Comparison of ENCODE assay signal across 8 cellular contexts in genomic region chr12:54723653-54724256, GRCh38.
DNase-seq lines count a peak whose midpoint lies in the region; ATAC-seq, FAIRE-seq and TF ChIP-seq lines count a peak whose summit lies in the region.

No MANE protein-coding gene starts in this region.

- no peak overlapping the region for H2BK120ac ChIP-seq in IMR-90 (ENCODE audit: low read depth, low read length)

- H3K23ac ChIP-seq in IMR-90 (ENCODE audit: low read depth, low read length) = no peak overlapping the region

- H3K36me3 Mint-ChIP-seq in activated CD4-positive, alpha-beta memory T cell treated with anti-CD3 and anti-CD28 coated beads, Interleukin-2, amount 10 ng/mL, durations not matched to agents 7 days and 5 days (ENCODE audit: low read depth) = no peaks in the 10 kb centered on the region

- no peak overlapping the region for H2AK5ac ChIP-seq in IMR-90 (ENCODE audit: low read depth, low read length)

- H4K8ac ChIP-seq in IMR-90 (ENCODE audit: low read depth in 2 of 2, low read length in 2 of 2) = no peak overlapping the region

- no peak for FAIRE-seq in HepG2 (lab: Jason Lieb, UNC)

- H3K4me1 ChIP-seq in IMR-90 (ENCODE audit: control insufficient read depth, insufficient read depth, low read length) (no peaks in the 10 kb centered on the region), HepG2 (ENCODE audit: insufficient read depth, low read length) (no peaks in the 10 kb centered on the region)

- no peaks in the 10 kb centered on the region for H4K20me1 ChIP-seq in IMR-90 (ENCODE audit: insufficient read depth, low read length)
- no peaks in the 10 kb centered on the region for H4K20me1 ChIP-seq in HepG2 (ENCODE audit: insufficient read depth, low read length)

- H3K56ac ChIP-seq in IMR-90 (ENCODE audit: extremely low read depth, insufficient read depth, low read length) = no peak overlapping the region

- no peaks in the 10 kb centered on the region for H3K9me3 ChIP-seq in IMR-90 (ENCODE audit: control insufficient read depth, insufficient read depth, low read length)
- H3K9me3 ChIP-seq in HepG2 (ENCODE audit: low read length) = no peaks in the 10 kb centered on the region

- CTCF ChIA-PET in IMR-90 (lab: Yijun Ruan, JAX) (interaction anchor here (1.3 to 1.5 kb wide), 2 partner anchors 11 to 26 kb away, joined by 5 read pairs; no protein-coding TSS in a partner anchor), HepG2 (lab: Yijun Ruan, JAX; ENCODE audit: low intra/inter-chr PET ratio, low total read pairs) (interaction anchor here (1.4 kb wide), 1 partner anchor 234 kb away, joined by 3 read pairs; no protein-coding TSS in a partner anchor)
- CTCF ChIA-PET in activated CD4-positive, alpha-beta memory T cell treated with anti-CD3 and anti-CD28 coated beads, Interleukin-2, amount 10 ng/mL, durations not matched to agents 7 days and 5 days (lab: Charles Lee) = interaction anchor here (0.6 to 2.2 kb wide), 14 partner anchors 12 to 933 kb away, joined by 3 to 28 read pairs (median 6); no protein-coding TSS in a partner anchor

- H3K79me2 ChIP-seq in HepG2 (ENCODE audit: insufficient read depth, low read length) = no peaks in the 10 kb centered on the region

- TF ChIP-seq EP300 in HepG2 (IDR thresholded peaks at IDR 0.05; ENCODE audit: low read depth in 2 of 2, low read length in 2 of 2) (no peak), HepG2 (CRISPR knock-in tag; IDR thresholded peaks at IDR 0.05; ENCODE audit: borderline replicate concordance) (no peak)

- H3K4ac ChIP-seq in IMR-90 (ENCODE audit: low read depth, low read length) = no peak overlapping the region

- H3K27me3 ChIP-seq in IMR-90 (ENCODE audit: control insufficient read depth, insufficient read depth, low read length) = no peaks in the 10 kb centered on the region
- H3K27me3 ChIP-seq in HepG2 (ENCODE audit: control insufficient read depth in 1 of 2, insufficient read depth in 2 of 2, low read length in 2 of 2) = no peaks in the 10 kb centered on the region

- H2BK20ac ChIP-seq in IMR-90 (ENCODE audit: low read depth, low read length) = no peak overlapping the region

- no peak overlapping the region for H3K4me3 Mint-ChIP-seq in activated CD4-positive, alpha-beta memory T cell treated with anti-CD3 and anti-CD28 coated beads, Interleukin-2, amount 10 ng/mL, durations not matched to agents 7 days and 5 days

- no peak overlapping the region for H2BK15ac ChIP-seq in IMR-90 (ENCODE audit: low read depth, low read length)

- DNase-seq in AG10803 (ENCODE audit: low read depth) (peak; percentile 1), IMR-90 (peak; percentile 11), HepG2 (ENCODE audit: low spot score) (no peak), HPDE6-E6E7 (ENCODE audit: extremely low spot score) (no peak)
- peak; percentile 42 for DNase-seq in activated CD4-positive, alpha-beta memory T cell treated with anti-CD3 and anti-CD28 coated beads, Interleukin-2, amount 10 ng/mL, durations not matched to agents 7 days and 5 days

- H3K4me3 ChIP-seq in AG10803 (ENCODE audit: low read length) (no peak overlapping the region), IMR-90 (ENCODE audit: insufficient read depth, low read depth, low read length) (no peak overlapping the region), HepG2 (replicated peaks in 1 of 3; ENCODE audit: insufficient read depth in 1 of 3, low read depth in 2 of 3, low read length in 3 of 3) (no peak overlapping the region)

- no peaks in the 10 kb centered on the region for H3K9me3 Mint-ChIP-seq in activated CD4-positive, alpha-beta memory T cell treated with anti-CD3 and anti-CD28 coated beads, Interleukin-2, amount 10 ng/mL, durations not matched to agents 7 days and 5 days

- no peak overlapping the region for H3K9ac ChIP-seq in IMR-90 (ENCODE audit: low read depth, low read length)
- H3K9ac ChIP-seq in HepG2 (ENCODE audit: insufficient read depth, low read depth, low read length) = no peak overlapping the region

- H4K91ac ChIP-seq in IMR-90 (ENCODE audit: insufficient read depth, low read depth, low read length) = no peak overlapping the region

- intact Hi-C loops in IMR-90 (cut with micrococcal nuclease) (no loop called here), HepG2 (cut with micrococcal nuclease; ENCODE audit: unreplicated experiment) (no loop called here)

- no peak overlapping the region for H4K5ac ChIP-seq in IMR-90 (ENCODE audit: low read depth, low read length)

- no peak overlapping the region for H3K27ac ChIP-seq in IMR-90 (ENCODE audit: insufficient read depth, low read length)
- no peak overlapping the region for H3K27ac ChIP-seq in HepG2 (ENCODE audit: extremely low read length, insufficient read depth, low read length)

- H3K18ac ChIP-seq in IMR-90 (ENCODE audit: low read depth, low read length) = no peak overlapping the region

- BruUV-seq in IMR-90 (replicated peaks; lab: Mats Ljungman, UMichigan) = no TSS peak
- BruUV-seq in HepG2 (replicated peaks; lab: Mats Ljungman, UMichigan) = no TSS peak

- no peaks in the 10 kb centered on the region for H3K79me1 ChIP-seq in IMR-90 (ENCODE audit: low read depth in 1 of 2, low read length in 2 of 2)

- TF ChIP-seq POLR2A in IMR-90 (IDR thresholded peaks at IDR 0.05; ENCODE audit: low read depth, low read length) (no peak), HepG2 (IDR thresholded peaks at IDR 0.05; ENCODE audit: insufficient read depth in 1 of 2, low read depth in 2 of 2, low read length in 2 of 2) (no peak)

- POLR2A ChIA-PET in IMR-90 (lab: Charles Lee; ENCODE audit: unreplicated experiment) = no interaction called here
- POLR2A ChIA-PET in activated CD4-positive, alpha-beta memory T cell treated with anti-CD3 and anti-CD28 coated beads, Interleukin-2, amount 10 ng/mL, durations not matched to agents 7 days and 5 days (lab: Charles Lee) = interaction anchor here (1.2 kb wide), 1 partner anchor 13 kb away, joined by 3 read pairs; no protein-coding TSS in a partner anchor
- POLR2A ChIA-PET in HepG2 (lab: Yijun Ruan, JAX) = no interaction called here

- no peaks in the 10 kb centered on the region for H3K9me1 ChIP-seq in IMR-90 (ENCODE audit: insufficient read depth, low read length)

- H2AK9ac ChIP-seq in IMR-90 (replicated peaks; ENCODE audit: low read depth, low read length, poor library complexity) = no peak overlapping the region

- no peak overlapping the region for H2BK5ac ChIP-seq in IMR-90 (ENCODE audit: low read depth, low read length, poor library complexity, severe bottlenecking)

- ATAC-seq in IMR-90 (ENCODE audit: low read depth) (no peak), HepG2 (no peak), GM19397 (IDR thresholded peaks at IDR 0.05; ENCODE audit: unreplicated experiment) (no peak), HG03457 (IDR thresholded peaks at IDR 0.05; ENCODE audit: unreplicated experiment) (no peak)

- in situ Hi-C loops in IMR-90 (cut with MboI; ENCODE audit: low sequenced_read_pairs) = no loop called here
- in situ Hi-C loops in HepG2 (cut with HindIII; ENCODE audit: extremely low pct_ligation_motif_present, low pct_unique_long_range_greater_than_20kb) = no loop called here

- no peak overlapping the region for H3K4me2 ChIP-seq in IMR-90 (ENCODE audit: low read depth, low read length)
- H3K4me2 ChIP-seq in HepG2 (ENCODE audit: low read depth, low read length) = no peak overlapping the region

- H3K36me3 ChIP-seq in IMR-90 (ENCODE audit: control insufficient read depth, insufficient read depth, low read length) = no peaks in the 10 kb centered on the region
- no peaks in the 10 kb centered on the region for H3K36me3 ChIP-seq in HepG2 (replicated peaks in 1 of 2; ENCODE audit: control insufficient read depth in 1 of 2, insufficient read depth in 2 of 2, low read length in 2 of 2)

- peak; percentile 66 for TF ChIP-seq CTCF in AG10803 (conservative IDR thresholded peaks at IDR 0.05; ENCODE audit: low read length)
- TF ChIP-seq CTCF in GM12872 (IDR thresholded peaks at IDR 0.05; ENCODE audit: insufficient read depth, low read depth, low read length) = peak; percentile 73
- TF ChIP-seq CTCF in IMR-90 (conservative IDR thresholded peaks at IDR 0.05; ENCODE audit: low read depth, low read length) = peak; percentile 48
- peak; percentile 20; the same call in 1 of the 2 replicates for TF ChIP-seq CTCF in HepG2 (CRISPR knock-in tag; IDR thresholded peaks at IDR 0.05)

- H3K27ac Mint-ChIP-seq in activated CD4-positive, alpha-beta memory T cell treated with anti-CD3 and anti-CD28 coated beads, Interleukin-2, amount 10 ng/mL, durations not matched to agents 7 days and 5 days = no peak overlapping the region

- H3K14ac ChIP-seq in IMR-90 (replicated peaks; ENCODE audit: low read depth, low read length) = no peak overlapping the region

- TF ChIP-seq RAD21 in IMR-90 (IDR thresholded peaks at IDR 0.05; ENCODE audit: low read length) (no peak), HepG2 (CRISPR knock-in tag; IDR thresholded peaks at IDR 0.05) (no peak)

- H2AFZ ChIP-seq in IMR-90 (replicated peaks; ENCODE audit: low read length, poor library complexity) (no peak overlapping the region), HepG2 (ENCODE audit: low read length) (no peak overlapping the region)

- peaks cover 25% of the 10 kb centered on the region for H3K27me3 Mint-ChIP-seq in activated CD4-positive, alpha-beta memory T cell treated with anti-CD3 and anti-CD28 coated beads, Interleukin-2, amount 10 ng/mL, durations not matched to agents 7 days and 5 days

- peaks cover 9% of the 10 kb centered on the region for H3K4me1 Mint-ChIP-seq in activated CD4-positive, alpha-beta memory T cell treated with anti-CD3 and anti-CD28 coated beads, Interleukin-2, amount 10 ng/mL, durations not matched to agents 7 days and 5 days

- dilution Hi-C loops in IMR-90 (cut with HindIII; ENCODE audit: low sequenced_read_pairs, unreplicated experiment) = no loop called here

- WGBS in IMR-90 (ENCODE audit: extremely low coverage in 2 of 2, insufficient read length in 1 of 2), 2 experiments = no CpG with 5 or more reads among the region's 2 CpGs
- WGBS in HepG2 (ENCODE audit: low lambda C conversion rate) = 0% methylated on average over 2 of the region's 2 CpGs

TF ChIP-seq in IMR-90, 13 proteins besides CTCF, POLR2A, EP300 and RAD21 (continues in another document):
- no peak for TF ChIP-seq CEBPB (IDR thresholded peaks at IDR 0.05; ENCODE audit: low read depth, low read length)

TF ChIP-seq in HepG2, 621 proteins besides CTCF, POLR2A, EP300 and RAD21 (continues in another document):
- TF ChIP-seq ZNF230 (CRISPR knock-in tag; IDR thresholded peaks at IDR 0.05) (no peak), PHF5A (CRISPR knock-in tag; IDR thresholded peaks at IDR 0.05; ENCODE audit: low read depth, unreplicated experiment) (no peak), CSRNP2 (CRISPR knock-in tag; conservative IDR thresholded peaks at IDR 0.05; ENCODE audit: low read depth) (no peak)

Comparison
In these comparisons a context has a peak if more than half of its experiments do, and no peak if none do; other contexts are left out.
1. DNase-seq: peak in AG10803 (single experiment), IMR-90 (single experiment) and activated CD4-positive, alpha-beta memory T cell treated with anti-CD3 and anti-CD28 coated beads, Interleukin-2, amount 10 ng/mL, durations not matched to agents 7 days and 5 days (single experiment); none in HepG2 (single experiment) and HPDE6-E6E7 (single experiment).
2. CTCF ChIP-seq: peak in every context shown above with its lines; median percentile 73 in GM12872; 66 in AG10803; 48 in IMR-90; 20 in HepG2.